8 cellular contexts compared by ENCODE assay signal in the genomic region with DNA sequence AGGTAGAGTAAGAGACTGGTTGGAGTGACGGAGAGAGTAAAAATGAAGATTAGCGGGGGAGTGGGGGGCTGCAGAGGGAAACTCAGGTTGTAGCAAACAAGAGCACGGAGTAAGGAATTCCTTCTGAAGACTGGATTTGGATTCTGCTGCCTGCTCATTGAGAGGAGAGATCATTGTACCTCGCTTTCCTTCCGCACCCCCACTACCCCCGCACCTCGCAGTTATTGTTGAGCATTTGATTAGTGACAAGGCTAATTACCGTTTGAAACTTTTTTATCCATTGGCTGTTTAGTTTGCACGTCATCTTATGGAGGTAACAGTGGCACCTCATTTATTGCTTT. TPM values are rescaled to one million over a fixed set of nuclear protein-coding genes. Genes with fewer than 3 reads are reported as not detected.
A peak's percentile ranks its signal among the peaks of the same experiment; 100 is the strongest.
DNase-seq lines count a peak whose midpoint lies in the region; ATAC-seq and TF ChIP-seq lines count a peak whose summit lies in the region.

No MANE protein-coding gene starts in this region.

- H3K36me3 ChIP-seq in left ventricle myocardium inferior = peaks cover 28% of the 10 kb centered on the region
- peaks cover 0 to 21% of the 10 kb centered on the region in 2 donors for H3K36me3 ChIP-seq in adrenal gland (replicated peaks in 1 of 2)
- peaks cover 18 to 24% (median 24%) of the 10 kb centered on the region in 3 donors for H3K36me3 ChIP-seq in tibial artery

- DNase-seq in left ventricle myocardium inferior (no peak), Right ventricle myocardium superior (no peak), adrenal gland (no peak), tibial artery (no peak)
- no peak for DNase-seq in stimulated activated CD4-positive, alpha-beta T cell treated with anti-CD3 and anti-CD28 coated beads, Interleukin-12 subunit alpha, Interleukin-12 subunit beta, amount 100 ng/mL, for 4 hours

- intact Hi-C loops in left ventricle myocardium inferior (cut with micrococcal nuclease) = no loop called here
- intact Hi-C loops in Right ventricle myocardium superior (cut with DNase I) = no loop called here
- intact Hi-C loops in adrenal gland (cut with DNase I) = no loop called here
- intact Hi-C loops in tibial artery (cut with DNase I; ENCODE audit: low total_unique reads) = no loop called here

- ATAC-seq in Right ventricle myocardium superior (ENCODE audit: poor library complexity) (no peak), HG03175 (IDR thresholded peaks at IDR 0.05; ENCODE audit: unreplicated experiment) (no peak), HG03457 (IDR thresholded peaks at IDR 0.05; ENCODE audit: unreplicated experiment) (no peak)

- H3K27ac ChIP-seq in left ventricle myocardium inferior (replicated peaks) (peak overlapping the region; percentile 95), adrenal gland (peak overlapping the region in 4 of 5 donors; percentile 70 to 93 (median 78)), layer of hippocampus (ENCODE audit: low read depth, low read length) (peak overlapping the region; percentile 82), tibial artery (peak overlapping the region; percentile 85 to 88)

- no peaks in the 10 kb centered on the region for H3K9me3 ChIP-seq in left ventricle myocardium inferior (replicated peaks)
- H3K9me3 ChIP-seq in adrenal gland (replicated peaks in 1 of 3) = no peaks in the 10 kb centered on the region
- H3K9me3 ChIP-seq in tibial artery = no peaks in the 10 kb centered on the region

- WGBS in adrenal gland, 4 donors = 0 to 2% (median 1%) methylated on average over 9 of the region's 9 CpGs

- peaks cover 28% of the 10 kb centered on the region for H3K4me1 ChIP-seq in left ventricle myocardium inferior
- H3K4me1 ChIP-seq in adrenal gland (replicated peaks in 1 of 2) = peaks cover 6 to 11% of the 10 kb centered on the region in 2 donors
- peaks cover 0 to 25% (median 13%) of the 10 kb centered on the region in 4 donors for H3K4me1 ChIP-seq in tibial artery

- H3K27me3 ChIP-seq in left ventricle myocardium inferior (ENCODE audit: low read depth) (no peaks in the 10 kb centered on the region), adrenal gland (no peaks in the 10 kb centered on the region), layer of hippocampus (ENCODE audit: control insufficient read depth, insufficient read depth, low read length) (no peaks in the 10 kb centered on the region), tibial artery (no peaks in the 10 kb centered on the region)

- TF ChIP-seq CTCF in left ventricle myocardium inferior (IDR thresholded peaks at IDR 0.05; ENCODE audit: borderline replicate concordance) (no peak), adrenal gland (IDR thresholded peaks at IDR 0.05) (no peak), tibial artery (IDR thresholded peaks at IDR 0.05) (no peak)

- no peak for TF ChIP-seq POLR2A in adrenal gland (IDR thresholded peaks at IDR 0.05)

- H3K4me3 ChIP-seq in left ventricle myocardium inferior (peak overlapping the region; percentile 78), adrenal gland (peak overlapping the region; percentile 44 to 96 (median 63)), tibial artery (peak overlapping the region; percentile 79 to 94)

RNA-seq across cellular contexts. Expression of gene PRPF3, which starts 0.5 kb away (rescaled TPM):
- total RNA-seq in left ventricle myocardium inferior (19.3 TPM), Right ventricle myocardium superior (18.0 TPM), adrenal gland (10 to 100 TPM; 16.8 to 61.9 (median 37.3) TPM)
- polyA plus RNA-seq in adrenal gland = 100 to 1,000 TPM in 2 of 3 donors, 10 to 100 TPM in 1; 51.5 to 107 (median 103) TPM

RNA-seq across cellular contexts. Expression of gene MRPS21, which starts 28.1 kb away (rescaled TPM):
- 72.5 TPM for total RNA-seq in left ventricle myocardium inferior
- 71.2 TPM for total RNA-seq in Right ventricle myocardium superior
- 10 to 100 TPM; 28.9 to 98.8 (median 76.9) TPM for total RNA-seq in adrenal gland
- polyA plus RNA-seq in adrenal gland = 100 to 1,000 TPM; 112 to 367 (median 296) TPM

RNA-seq across cellular contexts. Expression of gene CIART, which starts 39.4 kb away (rescaled TPM):
- total RNA-seq in left ventricle myocardium inferior (8.7 TPM), Right ventricle myocardium superior (11.8 TPM), adrenal gland (10 to 100 TPM in 3 of 8 donors, 1 to 10 TPM in 5; 7.0 to 11.8 (median 9.2) TPM)
- 10 to 100 TPM in 2 of 3 donors, 1 to 10 TPM in 1; 8.9 to 24.6 (median 19.2) TPM for polyA plus RNA-seq in adrenal gland

RNA-seq across cellular contexts. Expression of gene RPRD2, which starts 42.2 kb away (rescaled TPM):
- total RNA-seq in left ventricle myocardium inferior = 22.9 TPM
- total RNA-seq in Right ventricle myocardium superior = 20.8 TPM
- total RNA-seq in adrenal gland = 10 to 100 TPM; 16.6 to 44.5 (median 27.3) TPM
- polyA plus RNA-seq in adrenal gland = 10 to 100 TPM in 2 of 3 donors, 1 to 10 TPM in 1; 7.3 to 32.0 (median 11.2) TPM

RNA-seq across cellular contexts. Expression of gene C1orf54, which starts 49.2 kb away (rescaled TPM):
- total RNA-seq in left ventricle myocardium inferior = 9.0 TPM
- total RNA-seq in Right ventricle myocardium superior = 8.8 TPM
- total RNA-seq in adrenal gland = 10 to 100 TPM in 1 of 8 donors, 1 to 10 TPM in 6, under 1 TPM in 1; 0.54 to 10.2 (median 8.0) TPM
- polyA plus RNA-seq in adrenal gland = 10 to 100 TPM in 2 of 3 donors, 1 to 10 TPM in 1; 7.8 to 30.8 (median 26.1) TPM
